In the genomic region with DNA sequence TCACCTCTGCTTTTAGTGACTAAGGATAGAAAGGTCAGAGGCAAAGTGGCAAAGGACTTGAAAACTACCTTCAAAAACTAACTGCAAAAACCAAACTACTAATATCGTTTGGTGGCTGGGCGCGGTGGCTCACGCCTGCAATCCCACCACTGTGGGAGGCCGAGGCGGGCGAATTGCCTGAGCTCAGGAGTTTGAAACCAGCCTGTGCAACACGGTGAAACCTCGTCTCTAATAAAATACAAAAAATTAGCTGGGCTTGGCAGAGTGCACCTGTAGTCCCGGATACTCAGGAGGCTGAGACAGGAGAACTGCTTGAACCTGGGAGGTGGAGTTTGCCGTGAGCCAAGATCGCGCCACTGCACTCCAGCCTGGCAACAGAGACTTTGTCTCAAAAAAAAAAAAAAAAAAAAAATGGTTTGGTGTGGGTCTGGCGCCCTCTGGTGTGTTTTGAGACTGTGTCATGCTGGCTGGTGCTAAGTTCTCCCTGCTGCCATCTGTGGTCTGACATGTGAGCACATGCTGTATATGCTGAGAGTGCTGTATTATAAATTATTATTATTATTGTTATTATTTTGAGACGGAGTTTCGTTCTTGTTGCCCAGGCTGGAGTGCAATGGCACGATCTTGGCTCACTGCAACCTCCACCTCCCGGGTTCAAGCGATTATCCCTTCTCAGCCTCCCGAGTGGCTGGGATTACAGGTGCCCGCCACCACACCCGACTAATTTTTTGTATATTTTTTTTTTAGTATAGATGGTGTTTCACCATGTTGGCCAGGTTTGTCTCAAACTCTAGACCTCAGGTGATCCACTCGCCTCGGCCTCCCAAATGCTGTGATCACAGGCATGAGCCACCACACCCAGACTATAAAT, we compare ENCODE assay signal across 8 cellular contexts. TPM values are rescaled to one million over a fixed set of nuclear protein-coding genes. Genes with fewer than 3 reads are reported as not detected.
DNase-seq lines count a peak whose midpoint lies in the region; ATAC-seq and TF ChIP-seq lines count a peak whose summit lies in the region.

No MANE protein-coding gene starts in this region.

- peak; percentile 87 for ATAC-seq in GM18517 (IDR thresholded peaks at IDR 0.05; ENCODE audit: unreplicated experiment)
- ATAC-seq in HG03097 (IDR thresholded peaks at IDR 0.05; ENCODE audit: low FRiP score, unreplicated experiment): peak; percentile 72
- ATAC-seq in activated B cell treated with CpG ODN at 0.5 μM for 24 hours (ENCODE audit: low read depth): peak; percentile 88
- ATAC-seq in left lobe of liver: peak; percentile 100

- H3K36me3 Mint-ChIP-seq in activated B cell treated with CpG ODN at 0.5 μM for 24 hours (ENCODE audit: low read depth): no peaks in the 10 kb centered on the region

- CTCF ChIA-PET in activated B cell treated with CpG ODN at 0.5 μM for 24 hours (lab: Charles Lee): interaction anchor here (0.6 to 1.0 kb wide), 3 partner anchors 16 to 34 kb away, joined by 3 to 4 read pairs (median 3); no protein-coding TSS in a partner anchor

- no peak overlapping the region for H3K4me3 Mint-ChIP-seq in activated B cell treated with CpG ODN at 0.5 μM for 24 hours

- no peak for TF ChIP-seq CTCF in activated B cell treated with CpG ODN at 0.5 μM for 24 hours (IDR thresholded peaks at IDR 0.05)

- no peak overlapping the region for H3K27ac Mint-ChIP-seq in activated B cell treated with CpG ODN at 0.5 μM for 24 hours

- DNase-seq in AG08396 (ENCODE audit: low spot score): peak; percentile 91
- peak; percentile 55 for DNase-seq in NCI-H2227 treated with DMSO at 0.1 percent for 48 hours (lab: John Stamatoyannopoulos, UW)
- no peak for DNase-seq in activated B cell treated with CpG ODN at 0.5 μM for 24 hours
- DNase-seq in central memory CD4-positive, alpha-beta T cell: peak; percentile 76
- DNase-seq in left lobe of liver (ENCODE audit: low spot score): peak; percentile 59
- peak; percentile 28 to 43 (median 40) for DNase-seq in stimulated activated CD4-positive, alpha-beta T cell treated with anti-CD3 and anti-CD28 coated beads, TNF-alpha, amount 100 ng/mL, for 1 hour (ENCODE audit: low read depth in 3 of 3, low spot score in 1 of 3)

- peaks cover 7% of the 10 kb centered on the region for H3K4me1 Mint-ChIP-seq in activated B cell treated with CpG ODN at 0.5 μM for 24 hours

- peaks cover 12% of the 10 kb centered on the region for H3K9me3 Mint-ChIP-seq in activated B cell treated with CpG ODN at 0.5 μM for 24 hours

- peaks cover 3% of the 10 kb centered on the region for H3K27me3 Mint-ChIP-seq in activated B cell treated with CpG ODN at 0.5 μM for 24 hours

- intact Hi-C loops in activated B cell treated with CpG ODN at 0.5 μM for 24 hours (cut with micrococcal nuclease): loop anchor here (2.0 kb wide), 1 partner anchor 43 kb away; no protein-coding TSS in a partner anchor

- POLR2A ChIA-PET in activated B cell treated with CpG ODN at 0.5 μM for 24 hours (lab: Charles Lee): no interaction called here

RNA-seq across cellular contexts. Expression of a gene that starts 36.0 kb away (rescaled TPM):
- not detected in 2 replicates for total RNA-seq in activated B cell treated with CpG ODN at 0.5 μM for 24 hours
- total RNA-seq in left lobe of liver: 0.33 TPM

RNA-seq across cellular contexts. Expression of a gene that starts 47.8 kb away (rescaled TPM):
- not detected in 2 replicates for total RNA-seq in activated B cell treated with CpG ODN at 0.5 μM for 24 hours
- not detected for total RNA-seq in left lobe of liver
